In the genomic region with DNA sequence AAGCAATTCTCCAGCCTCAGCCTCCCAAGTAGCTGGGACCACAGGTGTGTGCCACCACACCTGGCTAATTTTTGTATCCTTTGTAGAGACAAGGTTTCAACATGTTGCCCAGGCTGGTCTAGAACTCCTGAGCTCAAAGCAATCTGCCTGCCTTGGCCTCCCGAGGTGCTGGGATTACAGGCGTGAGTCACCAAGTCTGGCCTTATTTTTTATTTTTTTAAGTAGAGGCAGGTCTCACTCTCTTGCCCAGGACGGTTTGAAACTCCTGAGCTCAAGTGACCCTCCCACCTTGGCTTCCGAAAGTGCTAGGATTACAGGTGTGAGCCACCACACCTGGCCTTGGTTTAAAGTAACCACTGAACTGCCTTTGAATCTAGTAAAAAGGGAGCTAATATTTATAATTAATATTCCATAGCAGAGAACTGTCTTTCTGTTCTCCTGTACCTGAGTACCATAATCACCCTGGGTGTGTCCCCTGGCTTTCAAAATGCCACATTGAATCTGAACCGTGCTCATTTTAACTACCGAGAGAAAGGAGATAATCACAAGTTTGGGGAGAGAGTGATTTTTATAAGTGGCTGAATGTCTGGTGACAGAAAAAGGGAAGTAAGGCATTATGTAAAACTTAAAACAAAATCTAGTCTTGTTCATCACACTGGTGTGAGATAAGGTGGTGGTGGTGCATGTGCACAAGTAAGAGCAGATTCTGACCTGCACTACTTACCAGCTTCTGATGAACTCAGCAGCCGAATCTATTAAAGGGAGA, we compare ENCODE assay signal across 1 cellular context.
TF ChIP-seq lines count a peak whose summit lies in the region.

No MANE protein-coding gene starts in this region.

TF ChIP-seq in GM12878, 131 proteins besides CTCF, POLR2A, EP300 and RAD21 (continued from another document):
- TF ChIP-seq, protein P1, sequence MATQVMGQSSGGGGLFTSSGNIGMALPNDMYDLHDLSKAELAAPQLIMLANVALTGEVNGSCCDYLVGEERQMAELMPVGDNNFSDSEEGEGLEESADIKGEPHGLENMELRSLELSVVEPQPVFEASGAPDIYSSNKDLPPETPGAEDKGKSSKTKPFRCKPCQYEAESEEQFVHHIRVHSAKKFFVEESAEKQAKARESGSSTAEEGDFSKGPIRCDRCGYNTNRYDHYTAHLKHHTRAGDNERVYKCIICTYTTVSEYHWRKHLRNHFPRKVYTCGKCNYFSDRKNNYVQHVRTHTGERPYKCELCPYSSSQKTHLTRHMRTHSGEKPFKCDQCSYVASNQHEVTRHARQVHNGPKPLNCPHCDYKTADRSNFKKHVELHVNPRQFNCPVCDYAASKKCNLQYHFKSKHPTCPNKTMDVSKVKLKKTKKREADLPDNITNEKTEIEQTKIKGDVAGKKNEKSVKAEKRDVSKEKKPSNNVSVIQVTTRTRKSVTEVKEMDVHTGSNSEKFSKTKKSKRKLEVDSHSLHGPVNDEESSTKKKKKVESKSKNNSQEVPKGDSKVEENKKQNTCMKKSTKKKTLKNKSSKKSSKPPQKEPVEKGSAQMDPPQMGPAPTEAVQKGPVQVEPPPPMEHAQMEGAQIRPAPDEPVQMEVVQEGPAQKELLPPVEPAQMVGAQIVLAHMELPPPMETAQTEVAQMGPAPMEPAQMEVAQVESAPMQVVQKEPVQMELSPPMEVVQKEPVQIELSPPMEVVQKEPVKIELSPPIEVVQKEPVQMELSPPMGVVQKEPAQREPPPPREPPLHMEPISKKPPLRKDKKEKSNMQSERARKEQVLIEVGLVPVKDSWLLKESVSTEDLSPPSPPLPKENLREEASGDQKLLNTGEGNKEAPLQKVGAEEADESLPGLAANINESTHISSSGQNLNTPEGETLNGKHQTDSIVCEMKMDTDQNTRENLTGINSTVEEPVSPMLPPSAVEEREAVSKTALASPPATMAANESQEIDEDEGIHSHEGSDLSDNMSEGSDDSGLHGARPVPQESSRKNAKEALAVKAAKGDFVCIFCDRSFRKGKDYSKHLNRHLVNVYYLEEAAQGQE (IDR thresholded peaks at IDR 0.05; ENCODE audit: low read depth, low read length) = no peak
- no peak for TF ChIP-seq HDAC2 (IDR thresholded peaks at IDR 0.05)
- TF ChIP-seq, protein P2, sequence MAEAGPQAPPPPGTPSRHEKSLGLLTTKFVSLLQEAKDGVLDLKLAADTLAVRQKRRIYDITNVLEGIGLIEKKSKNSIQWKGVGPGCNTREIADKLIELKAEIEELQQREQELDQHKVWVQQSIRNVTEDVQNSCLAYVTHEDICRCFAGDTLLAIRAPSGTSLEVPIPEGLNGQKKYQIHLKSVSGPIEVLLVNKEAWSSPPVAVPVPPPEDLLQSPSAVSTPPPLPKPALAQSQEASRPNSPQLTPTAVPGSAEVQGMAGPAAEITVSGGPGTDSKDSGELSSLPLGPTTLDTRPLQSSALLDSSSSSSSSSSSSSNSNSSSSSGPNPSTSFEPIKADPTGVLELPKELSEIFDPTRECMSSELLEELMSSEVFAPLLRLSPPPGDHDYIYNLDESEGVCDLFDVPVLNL (IDR thresholded peaks at IDR 0.05; ENCODE audit: low read depth, low read length) = no peak
- TF ChIP-seq, protein P3, sequence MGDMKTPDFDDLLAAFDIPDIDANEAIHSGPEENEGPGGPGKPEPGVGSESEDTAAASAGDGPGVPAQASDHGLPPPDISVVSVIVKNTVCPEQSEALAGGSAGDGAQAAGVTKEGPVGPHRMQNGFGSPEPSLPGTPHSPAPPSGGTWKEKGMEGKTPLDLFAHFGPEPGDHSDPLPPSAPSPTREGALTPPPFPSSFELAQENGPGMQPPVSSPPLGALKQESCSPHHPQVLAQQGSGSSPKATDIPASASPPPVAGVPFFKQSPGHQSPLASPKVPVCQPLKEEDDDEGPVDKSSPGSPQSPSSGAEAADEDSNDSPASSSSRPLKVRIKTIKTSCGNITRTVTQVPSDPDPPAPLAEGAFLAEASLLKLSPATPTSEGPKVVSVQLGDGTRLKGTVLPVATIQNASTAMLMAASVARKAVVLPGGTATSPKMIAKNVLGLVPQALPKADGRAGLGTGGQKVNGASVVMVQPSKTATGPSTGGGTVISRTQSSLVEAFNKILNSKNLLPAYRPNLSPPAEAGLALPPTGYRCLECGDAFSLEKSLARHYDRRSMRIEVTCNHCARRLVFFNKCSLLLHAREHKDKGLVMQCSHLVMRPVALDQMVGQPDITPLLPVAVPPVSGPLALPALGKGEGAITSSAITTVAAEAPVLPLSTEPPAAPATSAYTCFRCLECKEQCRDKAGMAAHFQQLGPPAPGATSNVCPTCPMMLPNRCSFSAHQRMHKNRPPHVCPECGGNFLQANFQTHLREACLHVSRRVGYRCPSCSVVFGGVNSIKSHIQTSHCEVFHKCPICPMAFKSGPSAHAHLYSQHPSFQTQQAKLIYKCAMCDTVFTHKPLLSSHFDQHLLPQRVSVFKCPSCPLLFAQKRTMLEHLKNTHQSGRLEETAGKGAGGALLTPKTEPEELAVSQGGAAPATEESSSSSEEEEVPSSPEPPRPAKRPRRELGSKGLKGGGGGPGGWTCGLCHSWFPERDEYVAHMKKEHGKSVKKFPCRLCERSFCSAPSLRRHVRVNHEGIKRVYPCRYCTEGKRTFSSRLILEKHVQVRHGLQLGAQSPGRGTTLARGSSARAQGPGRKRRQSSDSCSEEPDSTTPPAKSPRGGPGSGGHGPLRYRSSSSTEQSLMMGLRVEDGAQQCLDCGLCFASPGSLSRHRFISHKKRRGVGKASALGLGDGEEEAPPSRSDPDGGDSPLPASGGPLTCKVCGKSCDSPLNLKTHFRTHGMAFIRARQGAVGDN (IDR thresholded peaks at IDR 0.05) = 0 out of 2 replicates have a peak, but pooled peaks have one; percentile 19
- TF ChIP-seq KDM1A (IDR thresholded peaks at IDR 0.05; ENCODE audit: borderline replicate concordance) = no peak
- TF ChIP-seq ATF7 (IDR thresholded peaks at IDR 0.05; ENCODE audit: low read depth) = no peak
- TF ChIP-seq ZNF384 (IDR thresholded peaks at IDR 0.05; ENCODE audit: borderline replicate concordance, low read depth, low read length) = no peak
- no peak for TF ChIP-seq POLR2AphosphoS5 (IDR thresholded peaks at IDR 0.05; ENCODE audit: low read length)
- no peak for TF ChIP-seq NFIC (IDR thresholded peaks at IDR 0.05; ENCODE audit: low read depth, low read length)
- peak; percentile 93 to 94 for TF ChIP-seq BHLHE40 (IDR thresholded peaks at IDR 0.05; ENCODE audit: borderline replicate concordance in 1 of 2, low read depth in 2 of 2, low read length in 1 of 2)
- no peak for TF ChIP-seq JUND (IDR thresholded peaks at IDR 0.05; ENCODE audit: low read depth, low read length)
- no peak for TF ChIP-seq SIX5 (IDR thresholded peaks at IDR 0.05; ENCODE audit: low read depth, low read length, severe bottlenecking)
- TF ChIP-seq ZZZ3 (IDR thresholded peaks at IDR 0.05; ENCODE audit: control insufficient read depth, insufficient read length, low read depth) = no peak
- TF ChIP-seq STAT3 (IDR thresholded peaks at IDR 0.05; ENCODE audit: low read depth, low read length) = no peak
- TF ChIP-seq POU2F2 (IDR thresholded peaks at IDR 0.05; ENCODE audit: borderline replicate concordance, low read depth, low read length) = 0 out of 3 replicates have a peak, but pooled peaks have one; percentile 25
- no peak for TF ChIP-seq GABPA (IDR thresholded peaks at IDR 0.05; ENCODE audit: low read depth)
- TF ChIP-seq NR2F1 (conservative IDR thresholded peaks at IDR 0.05) = no peak
- no peak for TF ChIP-seq RB1 (IDR thresholded peaks at IDR 0.05; ENCODE audit: borderline replicate concordance)
- no peak for TF ChIP-seq TBL1XR1 (IDR thresholded peaks at IDR 0.05; ENCODE audit: low read depth, low read length)
- TF ChIP-seq, protein P4, sequence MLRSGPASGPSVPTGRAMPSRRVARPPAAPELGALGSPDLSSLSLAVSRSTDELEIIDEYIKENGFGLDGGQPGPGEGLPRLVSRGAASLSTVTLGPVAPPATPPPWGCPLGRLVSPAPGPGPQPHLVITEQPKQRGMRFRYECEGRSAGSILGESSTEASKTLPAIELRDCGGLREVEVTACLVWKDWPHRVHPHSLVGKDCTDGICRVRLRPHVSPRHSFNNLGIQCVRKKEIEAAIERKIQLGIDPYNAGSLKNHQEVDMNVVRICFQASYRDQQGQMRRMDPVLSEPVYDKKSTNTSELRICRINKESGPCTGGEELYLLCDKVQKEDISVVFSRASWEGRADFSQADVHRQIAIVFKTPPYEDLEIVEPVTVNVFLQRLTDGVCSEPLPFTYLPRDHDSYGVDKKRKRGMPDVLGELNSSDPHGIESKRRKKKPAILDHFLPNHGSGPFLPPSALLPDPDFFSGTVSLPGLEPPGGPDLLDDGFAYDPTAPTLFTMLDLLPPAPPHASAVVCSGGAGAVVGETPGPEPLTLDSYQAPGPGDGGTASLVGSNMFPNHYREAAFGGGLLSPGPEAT (IDR thresholded peaks at IDR 0.05; ENCODE audit: low read depth) = peak; percentile 52; the same call in 1 of the 2 replicates
- TF ChIP-seq, protein P5, sequence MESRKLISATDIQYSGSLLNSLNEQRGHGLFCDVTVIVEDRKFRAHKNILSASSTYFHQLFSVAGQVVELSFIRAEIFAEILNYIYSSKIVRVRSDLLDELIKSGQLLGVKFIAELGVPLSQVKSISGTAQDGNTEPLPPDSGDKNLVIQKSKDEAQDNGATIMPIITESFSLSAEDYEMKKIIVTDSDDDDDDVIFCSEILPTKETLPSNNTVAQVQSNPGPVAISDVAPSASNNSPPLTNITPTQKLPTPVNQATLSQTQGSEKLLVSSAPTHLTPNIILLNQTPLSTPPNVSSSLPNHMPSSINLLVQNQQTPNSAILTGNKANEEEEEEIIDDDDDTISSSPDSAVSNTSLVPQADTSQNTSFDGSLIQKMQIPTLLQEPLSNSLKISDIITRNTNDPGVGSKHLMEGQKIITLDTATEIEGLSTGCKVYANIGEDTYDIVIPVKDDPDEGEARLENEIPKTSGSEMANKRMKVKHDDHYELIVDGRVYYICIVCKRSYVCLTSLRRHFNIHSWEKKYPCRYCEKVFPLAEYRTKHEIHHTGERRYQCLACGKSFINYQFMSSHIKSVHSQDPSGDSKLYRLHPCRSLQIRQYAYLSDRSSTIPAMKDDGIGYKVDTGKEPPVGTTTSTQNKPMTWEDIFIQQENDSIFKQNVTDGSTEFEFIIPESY (IDR thresholded peaks at IDR 0.05) = no peak
- TF ChIP-seq CREB1 (IDR thresholded peaks at IDR 0.05; ENCODE audit: low read depth) = 0 out of 2 replicates have a peak, but pooled peaks have one; percentile 9
- TF ChIP-seq HCFC1 (IDR thresholded peaks at IDR 0.05; ENCODE audit: low read length) = no peak
- peak; percentile 49; the same call in 1 of the 2 replicates for TF ChIP-seq MTA2 (IDR thresholded peaks at IDR 0.05; ENCODE audit: low read depth)
- TF ChIP-seq CHD4 (IDR thresholded peaks at IDR 0.05) = no peak
- TF ChIP-seq ZNF274 (IDR thresholded peaks at IDR 0.05; ENCODE audit: insufficient read depth, insufficient read length) = no peak
- TF ChIP-seq CBX5 (IDR thresholded peaks at IDR 0.05; ENCODE audit: low read depth) = no peak
- TF ChIP-seq TAF1 (IDR thresholded peaks at IDR 0.05; ENCODE audit: borderline replicate concordance, low read depth, low read length) = no peak
- no peak for TF ChIP-seq SP1 (IDR thresholded peaks at IDR 0.05; ENCODE audit: low read depth, low read length)
- TF ChIP-seq RCOR1 (conservative IDR thresholded peaks at IDR 0.05; ENCODE audit: low read depth, low read length) = no peak
